ENCODE assay signal across 9 cellular contexts in genomic region chr12:10392394-10392930, GRCh38. TPM values are rescaled to one million over a fixed set of nuclear protein-coding genes. Genes with fewer than 3 reads are reported as not detected.
DNase-seq lines count a peak whose midpoint lies in the region; ATAC-seq and TF ChIP-seq lines count a peak whose summit lies in the region.
"Had no signal": no experiment of that assay in that cellular context is flagged by ENCODE, and none has a peak within 500 bp of the region (broad histone marks: within the 10 kb centered on the region; RNA-seq: fewer than 3 reads in every experiment).

No MANE protein-coding gene starts in this region.

- intact Hi-C loops in left lung (cut with DNase I), result no loop called here

- no peak overlapping the region for H3K27ac ChIP-seq in left lung
- no peak overlapping the region for H3K27ac ChIP-seq in SK-N-SH (ENCODE audit: low read depth in 2 of 2, low read length in 1 of 2)

- H3K4me3 ChIP-seq in MG63, result no peak overlapping the region
- H3K4me3 ChIP-seq in left lung, result no peak overlapping the region
- no peak overlapping the region for H3K4me3 ChIP-seq in SK-N-SH (ENCODE audit: low read depth in 2 of 2, low read length in 1 of 2)

- TF ChIP-seq EP300 in SK-N-SH (IDR thresholded peaks at IDR 0.05; ENCODE audit: borderline replicate concordance in 1 of 2, low read depth in 1 of 2, low read length in 1 of 2), result no peak

- H3K9me3 ChIP-seq in MG63, result no peaks in the 10 kb centered on the region
- no peaks in the 10 kb centered on the region for H3K9me3 ChIP-seq in left lung
- H3K9me3 ChIP-seq in SK-N-SH, result no peaks in the 10 kb centered on the region

- H3K27me3 ChIP-seq in MG63 (no peaks in the 10 kb centered on the region), left lung (no peaks in the 10 kb centered on the region), SK-N-SH (ENCODE audit: insufficient read depth) (peaks cover 4% of the 10 kb centered on the region; the same call in 1 of the 2 replicates)

- no peak overlapping the region for H3K4me2 ChIP-seq in SK-N-SH

- H3F3A ChIP-seq in SK-N-SH (replicated peaks; ENCODE audit: insufficient read depth), result no peaks in the 10 kb centered on the region

- peak; percentile 48 for ATAC-seq in activated naive CD8-positive, alpha-beta T cell treated with anti-CD3 and anti-CD28 coated beads, Interleukin-2, amount 10 ng/mL, durations not matched to agents 7 days and 5 days (ENCODE audit: low read depth)
- ATAC-seq in left lung (peak; percentile 89), SK-N-SH treated with all-trans-retinoic acid at 6 μM for 48 hours (no peak)
- ATAC-seq: left colon had no signal

- POLR2A ChIA-PET in activated naive CD8-positive, alpha-beta T cell treated with anti-CD3 and anti-CD28 coated beads, Interleukin-2, amount 10 ng/mL, durations not matched to agents 7 days and 5 days (lab: Charles Lee), result interaction anchor here (0.5 to 8.4 kb wide), 18 partner anchors 10 to 744 kb away, joined by 3 to 117 read pairs (median 4); partner anchors contain the start of genes CD69, CLEC2B and CLEC2D
- POLR2A ChIA-PET in SK-N-SH (lab: Yijun Ruan, JAX), result no interaction called here

- CTCF ChIA-PET in SK-N-SH (lab: Yijun Ruan, JAX), result interaction anchor here (0.7 kb wide), 2 partner anchors 71 to 156 kb away, joined by 3 read pairs; no protein-coding TSS in a partner anchor

- peak overlapping the region; percentile 81 for H3K4me3 Mint-ChIP-seq in activated naive CD8-positive, alpha-beta T cell treated with anti-CD3 and anti-CD28 coated beads, Interleukin-2, amount 10 ng/mL, durations not matched to agents 7 days and 5 days

- peak; percentile 18 for DNase-seq in GM10266 (ENCODE audit: extremely low spot score)
- peak; percentile 93 for DNase-seq in HCEC 1CT
- DNase-seq in MG63, result peak; percentile 89
- no peak for DNase-seq in activated naive CD8-positive, alpha-beta T cell treated with anti-CD3 and anti-CD28 coated beads, Interleukin-2, amount 10 ng/mL, durations not matched to agents 7 days and 5 days
- DNase-seq in left lung, result peak in 1 of 2 donors; percentile 57
- DNase-seq in SK-N-SH, result no peak
- DNase-seq in NCI-H1105 treated with DMSO at 0.1 percent for 48 hours (lab: John Stamatoyannopoulos, UW), result no peak

- no peaks in the 10 kb centered on the region for H3K9me2 ChIP-seq in SK-N-SH

- H3K36me3 Mint-ChIP-seq in activated naive CD8-positive, alpha-beta T cell treated with anti-CD3 and anti-CD28 coated beads, Interleukin-2, amount 10 ng/mL, durations not matched to agents 7 days and 5 days, result peaks cover 12% of the 10 kb centered on the region

- 23% methylated on average over 7 of the region's 7 CpGs for WGBS in SK-N-SH (ENCODE audit: low lambda C conversion rate)

- H3K4me1 Mint-ChIP-seq in activated naive CD8-positive, alpha-beta T cell treated with anti-CD3 and anti-CD28 coated beads, Interleukin-2, amount 10 ng/mL, durations not matched to agents 7 days and 5 days, result peaks cover 54% of the 10 kb centered on the region

- H3K9me3 Mint-ChIP-seq in activated naive CD8-positive, alpha-beta T cell treated with anti-CD3 and anti-CD28 coated beads, Interleukin-2, amount 10 ng/mL, durations not matched to agents 7 days and 5 days, result no peaks in the 10 kb centered on the region

- no peak for TF ChIP-seq RAD21 in SK-N-SH (IDR thresholded peaks at IDR 0.05; ENCODE audit: low read length)

- TF ChIP-seq CTCF in GM10266 (IDR thresholded peaks at IDR 0.05; ENCODE audit: control insufficient read depth, insufficient read depth, low read depth, missing control alignments) (no peak), left lung (IDR thresholded peaks at IDR 0.05) (no peak), SK-N-SH (IDR thresholded peaks at IDR 0.05) (no peak)

- H3K4me1 ChIP-seq in left lung (peaks cover 0 to 23% of the 10 kb centered on the region in 2 donors), SK-N-SH (ENCODE audit: control insufficient read depth in 1 of 2, insufficient read depth in 2 of 2, low read depth in 1 of 2, low read length in 1 of 2) (no peaks in the 10 kb centered on the region)

- H2AFZ ChIP-seq in SK-N-SH (ENCODE audit: low read depth), result no peak overlapping the region

- H3K79me2 ChIP-seq in SK-N-SH (ENCODE audit: insufficient read depth), result no peaks in the 10 kb centered on the region

- no peaks in the 10 kb centered on the region for H4K20me1 ChIP-seq in SK-N-SH (ENCODE audit: insufficient read depth)

- no peaks in the 10 kb centered on the region for H3K36me3 ChIP-seq in MG63
- no peaks in the 10 kb centered on the region for H3K36me3 ChIP-seq in left lung
- no peaks in the 10 kb centered on the region for H3K36me3 ChIP-seq in SK-N-SH (replicated peaks in 1 of 2; ENCODE audit: control insufficient read depth in 1 of 2, insufficient read depth in 2 of 2, low read length in 1 of 2)

- H3K9ac ChIP-seq in SK-N-SH, result no peak overlapping the region

- H3K27ac Mint-ChIP-seq in activated naive CD8-positive, alpha-beta T cell treated with anti-CD3 and anti-CD28 coated beads, Interleukin-2, amount 10 ng/mL, durations not matched to agents 7 days and 5 days, result peak overlapping the region; percentile 93

- H3K27me3 Mint-ChIP-seq in activated naive CD8-positive, alpha-beta T cell treated with anti-CD3 and anti-CD28 coated beads, Interleukin-2, amount 10 ng/mL, durations not matched to agents 7 days and 5 days, result no peaks in the 10 kb centered on the region

TF ChIP-seq in SK-N-SH, 30 proteins besides CTCF, POLR2A, EP300 and RAD21 (continues in another document):
- TF ChIP-seq, protein P1, sequence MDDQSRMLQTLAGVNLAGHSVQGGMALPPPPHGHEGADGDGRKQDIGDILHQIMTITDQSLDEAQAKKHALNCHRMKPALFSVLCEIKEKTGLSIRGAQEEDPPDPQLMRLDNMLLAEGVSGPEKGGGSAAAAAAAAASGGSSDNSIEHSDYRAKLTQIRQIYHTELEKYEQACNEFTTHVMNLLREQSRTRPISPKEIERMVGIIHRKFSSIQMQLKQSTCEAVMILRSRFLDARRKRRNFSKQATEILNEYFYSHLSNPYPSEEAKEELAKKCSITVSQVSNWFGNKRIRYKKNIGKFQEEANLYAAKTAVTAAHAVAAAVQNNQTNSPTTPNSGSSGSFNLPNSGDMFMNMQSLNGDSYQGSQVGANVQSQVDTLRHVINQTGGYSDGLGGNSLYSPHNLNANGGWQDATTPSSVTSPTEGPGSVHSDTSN (IDR thresholded peaks at IDR 0.05), result no peak

TF ChIP-seq in SK-N-SH treated with all-trans-retinoic acid at 6 μM for 48 hours, 23 proteins besides CTCF, POLR2A, EP300 and RAD21 (continues in another document):
- TF ChIP-seq ZNF8 (CRISPR knock-in tag; IDR thresholded peaks at IDR 0.05) (no peak), SNAI2 (CRISPR knock-in tag; IDR thresholded peaks at IDR 0.05) (no peak), ESRRG (CRISPR knock-in tag; IDR thresholded peaks at IDR 0.05) (no peak), CSDC2 (CRISPR knock-in tag; IDR thresholded peaks at IDR 0.05) (no peak)
- TF ChIP-seq, protein P2, sequence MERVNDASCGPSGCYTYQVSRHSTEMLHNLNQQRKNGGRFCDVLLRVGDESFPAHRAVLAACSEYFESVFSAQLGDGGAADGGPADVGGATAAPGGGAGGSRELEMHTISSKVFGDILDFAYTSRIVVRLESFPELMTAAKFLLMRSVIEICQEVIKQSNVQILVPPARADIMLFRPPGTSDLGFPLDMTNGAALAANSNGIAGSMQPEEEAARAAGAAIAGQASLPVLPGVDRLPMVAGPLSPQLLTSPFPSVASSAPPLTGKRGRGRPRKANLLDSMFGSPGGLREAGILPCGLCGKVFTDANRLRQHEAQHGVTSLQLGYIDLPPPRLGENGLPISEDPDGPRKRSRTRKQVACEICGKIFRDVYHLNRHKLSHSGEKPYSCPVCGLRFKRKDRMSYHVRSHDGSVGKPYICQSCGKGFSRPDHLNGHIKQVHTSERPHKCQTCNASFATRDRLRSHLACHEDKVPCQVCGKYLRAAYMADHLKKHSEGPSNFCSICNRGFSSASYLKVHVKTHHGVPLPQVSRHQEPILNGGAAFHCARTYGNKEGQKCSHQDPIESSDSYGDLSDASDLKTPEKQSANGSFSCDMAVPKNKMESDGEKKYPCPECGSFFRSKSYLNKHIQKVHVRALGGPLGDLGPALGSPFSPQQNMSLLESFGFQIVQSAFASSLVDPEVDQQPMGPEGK (CRISPR knock-in tag; IDR thresholded peaks at IDR 0.05; ENCODE audit: borderline replicate concordance), result no peak

RNA-seq across cellular contexts. Expression of gene KLRK1, which starts 2.6 kb away (rescaled TPM):
- not detected in 2 replicates for total RNA-seq in MG63 (2014; rRNA removed; shearing (Covaris generic); ENCODE audit: low replicate concordance)
- 100 to 1,000 TPM; 319 to 355 TPM for total RNA-seq in activated naive CD8-positive, alpha-beta T cell treated with anti-CD3 and anti-CD28 coated beads, Interleukin-2, amount 10 ng/mL, durations not matched to agents 7 days and 5 days
- 1 to 10 TPM; 2.6 to 4.9 TPM for total RNA-seq in left lung
- not detected in 2 replicates for polyA plus RNA-seq in SK-N-SH (2012; rRNA removed)
- not detected in 2 replicates for polyA plus RNA-seq in SK-N-SH (2012; cell fraction: cytosol; rRNA removed)
- not detected in 2 replicates for polyA plus RNA-seq in SK-N-SH (2012; cell fraction: nucleus; rRNA removed)

RNA-seq across cellular contexts. Expression of gene KLRC4, which starts 17.1 kb away (rescaled TPM):
- total RNA-seq in MG63 (2014; rRNA removed; shearing (Covaris generic); ENCODE audit: low replicate concordance), result not detected in 2 replicates
- total RNA-seq in activated naive CD8-positive, alpha-beta T cell treated with anti-CD3 and anti-CD28 coated beads, Interleukin-2, amount 10 ng/mL, durations not matched to agents 7 days and 5 days, result 10 to 100 TPM; 37.8 to 38.4 TPM
- total RNA-seq in left lung, result 1 to 10 TPM in 1 of 2 donors, under 1 TPM in 1; 0.38 to 1.3 TPM
- polyA plus RNA-seq in SK-N-SH (2012; rRNA removed), result not detected in 2 replicates
- not detected in 2 replicates for polyA plus RNA-seq in SK-N-SH (2012; cell fraction: cytosol; rRNA removed)
- not detected in 2 replicates for polyA plus RNA-seq in SK-N-SH (2012; cell fraction: nucleus; rRNA removed)

RNA-seq across cellular contexts. Expression of gene KLRC3, which starts 27.9 kb away (rescaled TPM):
- total RNA-seq in MG63 (2014; rRNA removed; shearing (Covaris generic); ENCODE audit: low replicate concordance), result not detected in 2 replicates
- 1 to 10 TPM; 3.0 to 5.6 TPM for total RNA-seq in activated naive CD8-positive, alpha-beta T cell treated with anti-CD3 and anti-CD28 coated beads, Interleukin-2, amount 10 ng/mL, durations not matched to agents 7 days and 5 days
- total RNA-seq in left lung, result not detected
- polyA plus RNA-seq in SK-N-SH (2012; rRNA removed), result not detected in 2 replicates
- polyA plus RNA-seq in SK-N-SH (2012; cell fraction: cytosol; rRNA removed), result not detected in 2 replicates
- polyA plus RNA-seq in SK-N-SH (2012; cell fraction: nucleus; rRNA removed), result not detected in 2 replicates
- total RNA-seq: left colon had no signal

RNA-seq across cellular contexts. Expression of gene KLRC2, which starts 43.3 kb away (rescaled TPM):
- total RNA-seq in MG63 (2014; rRNA removed; shearing (Covaris generic); ENCODE audit: low replicate concordance), result not detected in 2 replicates
- 1 to 10 TPM; 4.4 to 7.9 TPM for total RNA-seq in activated naive CD8-positive, alpha-beta T cell treated with anti-CD3 and anti-CD28 coated beads, Interleukin-2, amount 10 ng/mL, durations not matched to agents 7 days and 5 days
- total RNA-seq in left lung, result under 1 TPM in 1 of 2 donors, not detected in 1; 0.79 TPM
- not detected in 2 replicates for polyA plus RNA-seq in SK-N-SH (2012; rRNA removed)
- polyA plus RNA-seq in SK-N-SH (2012; cell fraction: cytosol; rRNA removed), result not detected in 2 replicates
- not detected in 2 replicates for polyA plus RNA-seq in SK-N-SH (2012; cell fraction: nucleus; rRNA removed)

Comparison
In these comparisons a context has a peak if more than half of its experiments do, and no peak if none do; other contexts are left out.
1. DNase-seq: peak in GM10266 (single experiment), HCEC 1CT (single experiment) and MG63 (single experiment); none in activated naive CD8-positive, alpha-beta T cell treated with anti-CD3 and anti-CD28 coated beads, Interleukin-2, amount 10 ng/mL, durations not matched to agents 7 days and 5 days (single experiment), SK-N-SH (single experiment) and NCI-H1105 treated with DMSO at 0.1 percent for 48 hours (single experiment).
2. RNA of gene KLRK1, which starts 2.6 kb away (total RNA-seq): 319 to 355 TPM in activated naive CD8-positive, alpha-beta T cell treated with anti-CD3 and anti-CD28 coated beads, Interleukin-2, amount 10 ng/mL, durations not matched to agents 7 days and 5 days; 2.6 to 4.9 TPM in left lung and not detected in MG63; every median in the first group is over 10 times any median in the second.
3. RNA of gene KLRC4, which starts 17.1 kb away (total RNA-seq): 37.8 to 38.4 TPM in activated naive CD8-positive, alpha-beta T cell treated with anti-CD3 and anti-CD28 coated beads, Interleukin-2, amount 10 ng/mL, durations not matched to agents 7 days and 5 days; 0.38 to 1.3 TPM in left lung and not detected in MG63; every median in the first group is over 10 times any median in the second.